Comparison of ENCODE assay signal across 8 cellular contexts in genomic region chr12:93591137-93591868, GRCh38. TPM values are rescaled to one million over a fixed set of nuclear protein-coding genes. Genes with fewer than 3 reads are reported as not detected.
DNase-seq lines count a peak whose midpoint lies in the region; ATAC-seq and TF ChIP-seq lines count a peak whose summit lies in the region.

No MANE protein-coding gene starts in this region.

- peaks cover 21% of the 10 kb centered on the region for H3K4me1 ChIP-seq in A673 (ENCODE audit: insufficient read depth, low read length, poor library complexity, severe bottlenecking)

- H3K36me3 Mint-ChIP-seq in activated CD8-positive, alpha-beta T cell treated with anti-CD3 and anti-CD28 coated beads for 36 hours (ENCODE audit: low read depth), result no peaks in the 10 kb centered on the region
- H3K36me3 Mint-ChIP-seq in mesothelial cell of epicardium, result no peaks in the 10 kb centered on the region

- peaks cover 50% of the 10 kb centered on the region for H3K27me3 Mint-ChIP-seq in activated CD8-positive, alpha-beta T cell treated with anti-CD3 and anti-CD28 coated beads for 36 hours
- H3K27me3 Mint-ChIP-seq in mesothelial cell of epicardium (ENCODE audit: low read depth), result peaks cover 11% of the 10 kb centered on the region

- H3K27ac Mint-ChIP-seq in activated CD8-positive, alpha-beta T cell treated with anti-CD3 and anti-CD28 coated beads for 36 hours, result no peak overlapping the region
- H3K27ac Mint-ChIP-seq in mesothelial cell of epicardium, result peak overlapping the region; percentile 84

- peak; percentile 73 for DNase-seq in A673 (ENCODE audit: low spot score)
- peak; percentile 12 for DNase-seq in NCI-H345 treated with DMSO at 0.1 percent for 48 hours (lab: John Stamatoyannopoulos, UW; ENCODE audit: unreplicated experiment)
- DNase-seq in activated CD8-positive, alpha-beta T cell treated with anti-CD3 and anti-CD28 coated beads for 36 hours, result peak; percentile 50
- no peak for DNase-seq in epithelial cell of proximal tubule (ENCODE audit: low read depth)
- peak; percentile 23 to 50 for DNase-seq in mesothelial cell of epicardium (ENCODE audit: low spot score in 2 of 2, unreplicated experiment in 2 of 2)
- DNase-seq in stromal cell of bone marrow (ENCODE audit: low read depth), result peak; percentile 72

- H3K4me1 Mint-ChIP-seq in activated CD8-positive, alpha-beta T cell treated with anti-CD3 and anti-CD28 coated beads for 36 hours (ENCODE audit: low read depth), result peaks cover 11% of the 10 kb centered on the region
- peaks cover 23% of the 10 kb centered on the region for H3K4me1 Mint-ChIP-seq in mesothelial cell of epicardium

- TF ChIP-seq CTCF in A673 (conservative IDR thresholded peaks at IDR 0.05; ENCODE audit: low read depth, low read length), result no peak
- TF ChIP-seq CTCF in activated CD8-positive, alpha-beta T cell treated with anti-CD3 and anti-CD28 coated beads for 36 hours (IDR thresholded peaks at IDR 0.05), result no peak
- TF ChIP-seq CTCF in epithelial cell of proximal tubule (conservative IDR thresholded peaks at IDR 0.05; ENCODE audit: low read depth, low read length), result no peak
- TF ChIP-seq CTCF in mesothelial cell of epicardium (IDR thresholded peaks at IDR 0.05; ENCODE audit: unreplicated experiment), result no peak

- H3K36me3 ChIP-seq in A673 (ENCODE audit: insufficient read depth, low read length, poor library complexity, severe bottlenecking), result no peaks in the 10 kb centered on the region

- no peaks in the 10 kb centered on the region for H3K27me3 ChIP-seq in A673 (replicated peaks; ENCODE audit: insufficient read depth, low read depth, low read length, poor library complexity)

- no peaks in the 10 kb centered on the region for H3K9me3 Mint-ChIP-seq in activated CD8-positive, alpha-beta T cell treated with anti-CD3 and anti-CD28 coated beads for 36 hours
- H3K9me3 Mint-ChIP-seq in mesothelial cell of epicardium, result no peaks in the 10 kb centered on the region

- H3K4me3 ChIP-seq in A673 (ENCODE audit: low read depth, low read length, poor library complexity, severe bottlenecking), result peak overlapping the region; percentile 54
- H3K4me3 ChIP-seq in epithelial cell of proximal tubule (ENCODE audit: low read depth, low read length), result peak overlapping the region; percentile 70

- ATAC-seq in GM18499 (IDR thresholded peaks at IDR 0.05; ENCODE audit: insufficient read depth, unreplicated experiment) (peak; percentile 63), HG02973 (IDR thresholded peaks at IDR 0.05; ENCODE audit: unreplicated experiment) (peak; percentile 69)
- peak; percentile 72 for ATAC-seq in activated CD8-positive, alpha-beta T cell treated with anti-CD3 and anti-CD28 coated beads for 36 hours

- H3K9me3 ChIP-seq in A673 (ENCODE audit: low read depth, low read length, poor library complexity, severe bottlenecking), result no peaks in the 10 kb centered on the region

- H3K4me3 Mint-ChIP-seq in activated CD8-positive, alpha-beta T cell treated with anti-CD3 and anti-CD28 coated beads for 36 hours, result peak overlapping the region; percentile 80
- peak overlapping the region; percentile 84 for H3K4me3 Mint-ChIP-seq in mesothelial cell of epicardium

- H3K27ac ChIP-seq in A673 (ENCODE audit: low read depth, low read length, poor library complexity, severe bottlenecking), result peak overlapping the region; percentile 47

- CTCF ChIA-PET in A673 (lab: Charles Lee), result interaction anchor here (0.6 to 0.7 kb wide), 2 partner anchors 484 to 1343 kb away, joined by 5 to 12 read pairs; no protein-coding TSS in a partner anchor
- CTCF ChIA-PET in activated CD8-positive, alpha-beta T cell treated with anti-CD3 and anti-CD28 coated beads for 36 hours (lab: Charles Lee), result interaction anchor here (0.9 to 2.0 kb wide), 3 partner anchors 22 to 89 kb away, joined by 4 to 5 read pairs (median 5); no protein-coding TSS in a partner anchor

- POLR2A ChIA-PET in A673 (lab: Charles Lee; ENCODE audit: low non-redundant PET), result no interaction called here
- POLR2A ChIA-PET in activated CD8-positive, alpha-beta T cell treated with anti-CD3 and anti-CD28 coated beads for 36 hours (lab: Charles Lee), result interaction anchor here (0.6 kb wide), 1 partner anchor 64 kb away, joined by 3 read pairs; no protein-coding TSS in a partner anchor

- BruUV-seq in A673 (replicated peaks; lab: Mats Ljungman, UMichigan), result TSS peak; percentile 78

- intact Hi-C loops in A673 (cut with micrococcal nuclease; ENCODE audit: unreplicated experiment), result no loop called here
- intact Hi-C loops in activated CD8-positive, alpha-beta T cell treated with anti-CD3 and anti-CD28 coated beads for 36 hours (cut with micrococcal nuclease), result no loop called here

RNA-seq across cellular contexts. Expression of gene SOCS2, which starts 18.8 kb away (rescaled TPM):
- total RNA-seq in A673 (2021) (1.3 and 1.6 TPM in 2 replicates), epithelial cell of proximal tubule (16.1 and 18.2 TPM in 2 replicates), mesothelial cell of epicardium (11.8 to 13.9 TPM (median 12.7 TPM) in 3 replicates)
- 10 to 100 TPM; 40.5 to 40.8 TPM for total RNA-seq in activated CD8-positive, alpha-beta T cell treated with anti-CD3 and anti-CD28 coated beads for 36 hours
